1 cellular context compared by ENCODE assay signal in genomic region chr15:84598993-84599392, GRCh38.
TF ChIP-seq lines count a peak whose summit lies in the region.

No MANE protein-coding gene starts in this region.

TF ChIP-seq in HepG2, 621 proteins besides CTCF, POLR2A, EP300 and RAD21 (continued from another document):
- TF ChIP-seq PPARG (CRISPR knock-in tag; conservative IDR thresholded peaks at IDR 0.05) (peak; percentile 38; the same call in 1 of the 2 replicates), CEBPZ (IDR thresholded peaks at IDR 0.05; ENCODE audit: low read length) (no peak), GATAD2A (CRISPR knock-in tag; IDR thresholded peaks at IDR 0.05) (peak; percentile 16; the same call in 1 of the 2 replicates), FOSL2 (CRISPR knock-in tag; IDR thresholded peaks at IDR 0.05) (0 out of 2 replicates have a peak, but pooled peaks have one; percentile 6), TAF1 (CRISPR knock-in tag; IDR thresholded peaks at IDR 0.05) (no peak), E2F2 (CRISPR knock-in tag; IDR thresholded peaks at IDR 0.05; ENCODE audit: borderline replicate concordance) (no peak), SAP130 (CRISPR knock-in tag; IDR thresholded peaks at IDR 0.05; ENCODE audit: low read depth) (peak; percentile 37; the same call in 1 of the 2 replicates), ZNF414 (CRISPR knock-in tag; IDR thresholded peaks at IDR 0.05) (no peak), STAG1 (CRISPR knock-in tag; IDR thresholded peaks at IDR 0.05) (peak; percentile 90), PAX8 (CRISPR knock-in tag; IDR thresholded peaks at IDR 0.05; ENCODE audit: borderline replicate concordance) (no peak), RCOR2 (CRISPR knock-in tag; IDR thresholded peaks at IDR 0.05) (no peak), HHEX (CRISPR knock-in tag; IDR thresholded peaks at IDR 0.05) (no peak), ZNF772 (CRISPR knock-in tag; IDR thresholded peaks at IDR 0.05) (no peak), YEATS4 (CRISPR knock-in tag; IDR thresholded peaks at IDR 0.05; ENCODE audit: borderline replicate concordance) (no peak), HDAC2 (CRISPR knock-in tag; IDR thresholded peaks at IDR 0.05) (0 out of 2 replicates have a peak, but pooled peaks have one; percentile 40), ZNF160 (CRISPR knock-in tag; IDR thresholded peaks at IDR 0.05) (0 out of 2 replicates have a peak, but pooled peaks have one; percentile 22), ZNF430 (CRISPR knock-in tag; IDR thresholded peaks at IDR 0.05) (no peak), ZNF816 (CRISPR knock-in tag; IDR thresholded peaks at IDR 0.05; ENCODE audit: borderline replicate concordance) (no peak), ZNF850 (CRISPR knock-in tag; conservative IDR thresholded peaks at IDR 0.05) (no peak), ZBTB37 (CRISPR knock-in tag; IDR thresholded peaks at IDR 0.05) (peak; percentile 74; the same call in 1 of the 2 replicates), NFYB (CRISPR knock-in tag; IDR thresholded peaks at IDR 0.05) (no peak), CCDC6 (CRISPR knock-in tag; IDR thresholded peaks at IDR 0.05) (no peak), ZFP90 (CRISPR knock-in tag; IDR thresholded peaks at IDR 0.05; ENCODE audit: borderline replicate concordance) (0 out of 2 replicates have a peak, but pooled peaks have one; percentile 58), ZNF562 (CRISPR knock-in tag; IDR thresholded peaks at IDR 0.05; ENCODE audit: borderline replicate concordance) (no peak), ZNF577 (CRISPR knock-in tag; IDR thresholded peaks at IDR 0.05; ENCODE audit: borderline replicate concordance, low read depth) (no peak), ZNF800 (CRISPR knock-in tag; IDR thresholded peaks at IDR 0.05) (no peak), ZBTB2 (CRISPR knock-in tag; IDR thresholded peaks at IDR 0.05; ENCODE audit: low read depth) (no peak), ZFP36L2 (CRISPR knock-in tag; IDR thresholded peaks at IDR 0.05) (no peak), ERF (CRISPR knock-in tag; IDR thresholded peaks at IDR 0.05) (0 out of 2 replicates have a peak, but pooled peaks have one; percentile 53), CREM (IDR thresholded peaks at IDR 0.05) (no peak), CREM (CRISPR knock-in tag; IDR thresholded peaks at IDR 0.05) (no peak), PAF1 (CRISPR knock-in tag; IDR thresholded peaks at IDR 0.05) (no peak), MAZ (IDR thresholded peaks at IDR 0.05; ENCODE audit: borderline replicate concordance, low read depth, low read length) (no peak), MAZ (CRISPR knock-in tag; IDR thresholded peaks at IDR 0.05; ENCODE audit: low read depth) (0 out of 2 replicates have a peak, but pooled peaks have one; percentile 8), SP140L (CRISPR knock-in tag; IDR thresholded peaks at IDR 0.05; ENCODE audit: borderline replicate concordance) (0 out of 2 replicates have a peak, but pooled peaks have one; percentile 42), ARHGAP35 (CRISPR knock-in tag; IDR thresholded peaks at IDR 0.05; ENCODE audit: borderline replicate concordance) (no peak), ARID3A (IDR thresholded peaks at IDR 0.05; ENCODE audit: low read depth, low read length) (peak; percentile 72), IRF2 (CRISPR knock-in tag; IDR thresholded peaks at IDR 0.05) (0 out of 2 replicates have a peak, but pooled peaks have one; percentile 35), TBP (CRISPR knock-in tag; IDR thresholded peaks at IDR 0.05) (no peak), EED (CRISPR knock-in tag; IDR thresholded peaks at IDR 0.05) (no peak)
TF ChIP-seq in HepG2: peak in this region for 20.
